9 cellular contexts compared by ENCODE assay signal in genomic region chr16:83689385-83689831, GRCh38.
DNase-seq lines count a peak whose midpoint lies in the region; ATAC-seq and TF ChIP-seq lines count a peak whose summit lies in the region.
"Had no signal": no experiment of that assay in that cellular context is flagged by ENCODE, and none has a peak within 500 bp of the region (broad histone marks: within the 10 kb centered on the region; RNA-seq: fewer than 3 reads in every experiment).

No MANE protein-coding gene starts in this region.

- peak; percentile 63 for ATAC-seq in GM18867 (IDR thresholded peaks at IDR 0.05; ENCODE audit: unreplicated experiment)
- ATAC-seq in HG03571 (IDR thresholded peaks at IDR 0.05; ENCODE audit: unreplicated experiment): peak; percentile 65
- peak; percentile 66 for ATAC-seq in omental fat pad (ENCODE audit: low FRiP score)
- ATAC-seq in HG02885 (IDR thresholded peaks at IDR 0.05; ENCODE audit: poor library complexity, unreplicated experiment): no peak

- H3K4me2 ChIP-seq in mammary epithelial cell (ENCODE audit: insufficient read depth, low read depth, low read length): no peak overlapping the region

- dilution Hi-C loops in mammary epithelial cell (cut with HindIII; ENCODE audit: low sequenced_read_pairs): no loop called here

- no peaks in the 10 kb centered on the region for H3K36me3 Mint-ChIP-seq in immature natural killer cell

- CTCF ChIA-PET in mammary epithelial cell (lab: Charles Lee; ENCODE audit: low non-redundant PET): no interaction called here

- TF ChIP-seq CTCF in mammary epithelial cell (conservative IDR thresholded peaks at IDR 0.05 in 1 of 2, IDR thresholded peaks at IDR 0.05 in 1 of 2; ENCODE audit: extremely low read depth in 1 of 2, insufficient read depth in 1 of 2, low read depth in 1 of 2, low read length in 2 of 2): no peak
- TF ChIP-seq CTCF in omental fat pad (IDR thresholded peaks at IDR 0.05): no peak

- H4K20me1 ChIP-seq in mammary epithelial cell (ENCODE audit: insufficient read depth, low read length): no peaks in the 10 kb centered on the region

- H3K9me3 ChIP-seq in mammary epithelial cell (replicated peaks; ENCODE audit: insufficient read depth, low read length): no peaks in the 10 kb centered on the region

- BruUV-seq in mammary epithelial cell (replicated peaks; lab: Mats Ljungman, UMichigan): no TSS peak

- no peak overlapping the region for H3K27ac ChIP-seq in mammary epithelial cell (ENCODE audit: insufficient read depth, low read depth, low read length)

- H3K4me3 ChIP-seq in mammary epithelial cell (replicated peaks in 1 of 3; ENCODE audit: insufficient read depth in 1 of 3, low read depth in 2 of 3, low read length in 3 of 3): no peak overlapping the region

- H3K79me2 ChIP-seq in mammary epithelial cell (ENCODE audit: insufficient read depth, low read length): no peaks in the 10 kb centered on the region

- H3K4me1 Mint-ChIP-seq in immature natural killer cell: no peaks in the 10 kb centered on the region

- in situ Hi-C loops in mammary epithelial cell (cut with MboI; ENCODE audit: low sequenced_read_pairs in 2 of 2): no loop called here

- WGBS in mammary epithelial cell (ENCODE audit: low coverage, missing lambda C conversion rate): 22% methylated on average over 5 of the region's 5 CpGs

- no peak overlapping the region for H3K27ac Mint-ChIP-seq in immature natural killer cell
- H3K27ac Mint-ChIP-seq: IgD-negative memory B cell had no signal

- H3K9me3 Mint-ChIP-seq in immature natural killer cell: no peaks in the 10 kb centered on the region
- H3K9me3 Mint-ChIP-seq: IgD-negative memory B cell had no signal

- no peak overlapping the region for H2AFZ ChIP-seq in mammary epithelial cell (ENCODE audit: low read depth, low read length)

- peaks cover 15% of the 10 kb centered on the region for H3K4me1 ChIP-seq in mammary epithelial cell (ENCODE audit: insufficient read depth, low read length)

- no peak overlapping the region for H3K9ac ChIP-seq in mammary epithelial cell (ENCODE audit: insufficient read depth, low read length)

- peak; percentile 91 for DNase-seq in mammary epithelial cell
- DNase-seq in omental fat pad (ENCODE audit: low spot score): no peak
- DNase-seq in occipital lobe (lab: John Stamatoyannopoulos, UW): no peak
- DNase-seq in immature natural killer cell: no peak
- DNase-seq in stimulated activated naive CD4-positive, alpha-beta T cell treated with Interleukin-2 at 50 U/mL for 16 hours (lab: John Stamatoyannopoulos, UW): no peak

- intact Hi-C loops in mammary epithelial cell (cut with micrococcal nuclease): loop anchor here (2.0 kb wide), 1 partner anchor 29 kb away; no protein-coding TSS in a partner anchor

- H3K27me3 Mint-ChIP-seq in immature natural killer cell (ENCODE audit: low read depth in 3 of 3): peaks cover 0 to 10% (median 0%) of the 10 kb centered on the region in 3 donors

- H3K36me3 ChIP-seq in mammary epithelial cell (ENCODE audit: insufficient read depth, low read length): no peaks in the 10 kb centered on the region

- H3K4me3 Mint-ChIP-seq in immature natural killer cell: no peak overlapping the region
- H3K4me3 Mint-ChIP-seq: IgD-negative memory B cell had no signal

- H3K27me3 ChIP-seq in mammary epithelial cell (ENCODE audit: insufficient read depth, low read length): no peaks in the 10 kb centered on the region
